ENCODE assay signal across 17 cellular contexts in the genomic region with DNA sequence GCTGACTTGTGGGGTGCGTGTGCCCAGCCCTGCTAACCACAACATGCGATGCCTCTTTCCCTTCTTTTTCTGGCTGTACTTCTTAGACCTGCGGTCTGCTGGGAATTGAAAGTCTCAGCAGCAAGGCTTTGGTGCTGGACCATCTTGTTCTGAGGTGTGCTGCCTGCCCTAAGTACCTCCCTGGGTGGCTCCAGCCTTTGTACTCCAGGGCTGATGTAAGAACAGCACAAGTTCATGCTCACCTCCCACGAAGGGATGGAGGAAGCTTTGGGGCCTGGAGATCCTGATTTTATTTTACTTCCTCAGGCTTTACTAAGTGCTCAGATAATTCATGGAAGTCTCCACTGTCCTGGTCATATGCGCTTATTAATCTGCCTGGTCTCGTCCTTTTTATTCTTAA.
"Had no signal": no experiment of that assay in that cellular context is flagged by ENCODE, and none has a peak within 500 bp of the region (broad histone marks: within the 10 kb centered on the region; RNA-seq: fewer than 3 reads in every experiment).

No MANE protein-coding gene starts in this region.

- ATAC-seq: activated naive CD4-positive, alpha-beta T cell treated with anti-CD3 and anti-CD28 coated beads, Interleukin-2, amount 50 U/mL, for 72 hours had no signal

- H3K27ac ChIP-seq: neural progenitor cell, pancreas, thyroid gland, uterus, VCaP had no signal

- H3K4me1 ChIP-seq: pancreas, uterus had no signal

- DNase-seq: activated CD4-positive, alpha-beta T cell treated with anti-CD3 and anti-CD28 coated beads for 1 hour; activated CD4-positive, alpha-beta T cell treated with anti-CD3 and anti-CD28 coated beads, Interleukin-2, amount 50 U/mL, for 4 hours; activated T-cell treated with anti-CD3 and anti-CD28 coated beads, Interleukin-2, amount 50 U/mL, for 1 hour; caudate nucleus; cortex of kidney; effector CD4-positive, alpha-beta T cell; foreskin melanocyte; head of caudate nucleus; stimulated activated CD4-positive, alpha-beta T cell treated with anti-CD3 and anti-CD28 coated beads, Interleukin-12 subunit alpha, Interleukin-12 subunit beta, amount 100 ng/mL, for 4 hours; stimulated activated CD4-positive, alpha-beta T cell treated with anti-CD3 and anti-CD28 coated beads, Interleukin-2, amount 100 ng/mL, for 24 hours; T-helper 1 cell; thyroid gland; uterus had no signal

- H3K9me3 ChIP-seq: pancreas, thyroid gland, uterus had no signal

- H3K4me3 ChIP-seq: neural progenitor cell, pancreas, thyroid gland, uterus had no signal

- H3K27me3 ChIP-seq: neural progenitor cell, pancreas, thyroid gland, uterus had no signal

- H3K36me3 ChIP-seq: neural progenitor cell, pancreas, thyroid gland, uterus had no signal
